1 cellular context compared by ENCODE assay signal in the genomic region with DNA sequence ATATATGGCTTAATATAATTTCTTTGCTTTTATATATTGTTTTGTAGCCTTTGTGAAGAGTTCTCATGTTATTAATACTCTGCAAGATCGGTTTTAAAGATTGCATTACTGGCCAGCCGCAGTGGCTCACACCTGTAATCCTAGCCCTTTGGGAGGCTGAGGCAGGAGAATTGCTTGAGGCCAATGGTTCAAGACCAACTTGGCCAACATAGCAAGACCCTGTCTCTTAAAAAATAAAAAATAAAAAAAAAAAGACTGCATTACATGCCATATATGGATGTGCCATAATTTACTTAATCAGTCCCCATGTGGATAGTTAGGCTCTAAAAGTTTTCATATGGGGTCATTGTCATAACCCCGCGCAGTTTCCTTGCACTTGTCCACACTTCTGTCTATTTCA.
TF ChIP-seq lines count a peak whose summit lies in the region.

No MANE protein-coding gene starts in this region.

TF ChIP-seq in IMR-90, 13 proteins besides CTCF, POLR2A, EP300 and RAD21:
- TF ChIP-seq MAZ (IDR thresholded peaks at IDR 0.05; ENCODE audit: borderline replicate concordance, low read depth, low read length) (no peak), RFX5 (IDR thresholded peaks at IDR 0.05; ENCODE audit: low read depth, low read length) (no peak), MXI1 (IDR thresholded peaks at IDR 0.05; ENCODE audit: borderline replicate concordance, low read depth, low read length) (no peak), MAFK (IDR thresholded peaks at IDR 0.05; ENCODE audit: low read depth, low read length) (no peak), RCOR1 (IDR thresholded peaks at IDR 0.05; ENCODE audit: insufficient replicate concordance, low read length) (no peak), CHD1 (IDR thresholded peaks at IDR 0.05; ENCODE audit: low read depth, low read length) (no peak), FOS (IDR thresholded peaks at IDR 0.05; ENCODE audit: low read depth, low read length) (no peak), SMC3 (IDR thresholded peaks at IDR 0.05; ENCODE audit: low read depth, low read length) (no peak), NFE2L2 (IDR thresholded peaks at IDR 0.05; ENCODE audit: low read depth, low read length) (no peak), BHLHE40 (IDR thresholded peaks at IDR 0.05; ENCODE audit: low read depth, low read length) (no peak), CEBPB (IDR thresholded peaks at IDR 0.05; ENCODE audit: low read depth, low read length) (no peak)
- TF ChIP-seq, protein P1, sequence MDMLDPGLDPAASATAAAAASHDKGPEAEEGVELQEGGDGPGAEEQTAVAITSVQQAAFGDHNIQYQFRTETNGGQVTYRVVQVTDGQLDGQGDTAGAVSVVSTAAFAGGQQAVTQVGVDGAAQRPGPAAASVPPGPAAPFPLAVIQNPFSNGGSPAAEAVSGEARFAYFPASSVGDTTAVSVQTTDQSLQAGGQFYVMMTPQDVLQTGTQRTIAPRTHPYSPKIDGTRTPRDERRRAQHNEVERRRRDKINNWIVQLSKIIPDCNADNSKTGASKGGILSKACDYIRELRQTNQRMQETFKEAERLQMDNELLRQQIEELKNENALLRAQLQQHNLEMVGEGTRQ (IDR thresholded peaks at IDR 0.05; ENCODE audit: low read depth, low read length), result no peak
- TF ChIP-seq, protein P2, sequence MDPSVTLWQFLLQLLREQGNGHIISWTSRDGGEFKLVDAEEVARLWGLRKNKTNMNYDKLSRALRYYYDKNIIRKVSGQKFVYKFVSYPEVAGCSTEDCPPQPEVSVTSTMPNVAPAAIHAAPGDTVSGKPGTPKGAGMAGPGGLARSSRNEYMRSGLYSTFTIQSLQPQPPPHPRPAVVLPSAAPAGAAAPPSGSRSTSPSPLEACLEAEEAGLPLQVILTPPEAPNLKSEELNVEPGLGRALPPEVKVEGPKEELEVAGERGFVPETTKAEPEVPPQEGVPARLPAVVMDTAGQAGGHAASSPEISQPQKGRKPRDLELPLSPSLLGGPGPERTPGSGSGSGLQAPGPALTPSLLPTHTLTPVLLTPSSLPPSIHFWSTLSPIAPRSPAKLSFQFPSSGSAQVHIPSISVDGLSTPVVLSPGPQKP (IDR thresholded peaks at IDR 0.05; ENCODE audit: borderline replicate concordance, low read depth, low read length), result no peak
